Comparison of ENCODE assay signal across 26 cellular contexts in genomic region chr16:79265701-79266100, GRCh38.
"Had no signal": no experiment of that assay in that cellular context is flagged by ENCODE, and none has a peak within 500 bp of the region (broad histone marks: within the 10 kb centered on the region; RNA-seq: fewer than 3 reads in every experiment).

No MANE protein-coding gene starts in this region.

- H3K27me3 ChIP-seq: neural progenitor cell, right lobe of liver, tibial artery had no signal

- H3K4me1 ChIP-seq: right lobe of liver had no signal

- H3K36me3 ChIP-seq: heart right ventricle, neural progenitor cell, right lobe of liver, tibial artery had no signal

- H3K36me3 Mint-ChIP-seq: brain, neural progenitor cell had no signal

- H3K4me1 Mint-ChIP-seq: brain had no signal

- H3K4me3 Mint-ChIP-seq: brain; endodermal cell; naive thymus-derived CD4-positive, alpha-beta T cell; neural progenitor cell; stimulated activated naive CD8-positive, alpha-beta T cell treated with anti-CD3 and anti-CD28 coated beads, Interleukin-15, Interleukin-2, amounts not matched to agents 100 ng/mL and 50 ng/mL, for 24 hours; T-helper 2 cell treated with Interferon-gamma antibody and Interleukin-4, amounts not matched to agents 5 μg/mL and 100 μg/mL, for 36 hours had no signal

- H3K9me3 Mint-ChIP-seq: endodermal cell; neural progenitor cell; stimulated activated naive CD8-positive, alpha-beta T cell treated with anti-CD3 and anti-CD28 coated beads, Interleukin-15, Interleukin-2, amounts not matched to agents 100 ng/mL and 50 ng/mL, for 24 hours had no signal

- DNase-seq: activated CD4-positive, alpha-beta T cell treated with anti-CD3 and anti-CD28 coated beads, Interleukin-2, amount 50 U/mL, for 1 hour; activated CD8-positive, alpha-beta memory T cell treated with anti-CD3 and anti-CD28 coated beads for 24 hours; activated CD8-positive, alpha-beta memory T cell treated with anti-CD3 and anti-CD28 coated beads, Interleukin-2, amount 50 U/mL, for 4 hours; activated gamma-delta T cell; aorta; central memory CD4-positive, alpha-beta T cell; dorsolateral prefrontal cortex; endodermal cell; heart right ventricle; naive thymus-derived CD4-positive, alpha-beta T cell; posterior cingulate gyrus; right lobe of liver; SK-N-SH; substantia nigra; tibial artery had no signal

- H3K9me3 ChIP-seq: heart right ventricle, right lobe of liver, SK-N-SH, tibial artery had no signal

- ATAC-seq: activated CD4-positive, CD25-positive, alpha-beta regulatory T cell treated with anti-CD3 and anti-CD28 coated beads, Interleukin-2, amount 50 U/mL, for 24 hours; activated naive CD4-positive, alpha-beta T cell treated with anti-CD3 and anti-CD28 coated beads, Interleukin-2, amount 50 U/mL, for 72 hours; heart right ventricle; left lobe of liver; naive thymus-derived CD4-positive, alpha-beta T cell; right lobe of liver had no signal

- H3K4me3 ChIP-seq: dorsolateral prefrontal cortex, heart right ventricle, lung, neural progenitor cell, right lobe of liver, skin epidermis, tibial artery had no signal

- H3K27ac ChIP-seq: dorsolateral prefrontal cortex, epithelial cell of prostate, neural progenitor cell, right lobe of liver, skin epidermis, tibial artery, VCaP had no signal

- H3K27ac Mint-ChIP-seq: activated naive CD4-positive, alpha-beta T cell treated with anti-CD3 and anti-CD28 coated beads, Interleukin-2, amount 50 U/mL, for 72 hours; brain; endodermal cell; naive thymus-derived CD4-positive, alpha-beta T cell; neural progenitor cell; stimulated activated naive CD8-positive, alpha-beta T cell treated with anti-CD3 and anti-CD28 coated beads, Interleukin-15, Interleukin-2, amounts not matched to agents 100 ng/mL and 50 ng/mL, for 24 hours; T-helper 2 cell treated with Interferon-gamma antibody and Interleukin-4, amounts not matched to agents 5 μg/mL and 100 μg/mL, for 36 hours had no signal
